ENCODE assay signal across 9 cellular contexts in the genomic region with DNA sequence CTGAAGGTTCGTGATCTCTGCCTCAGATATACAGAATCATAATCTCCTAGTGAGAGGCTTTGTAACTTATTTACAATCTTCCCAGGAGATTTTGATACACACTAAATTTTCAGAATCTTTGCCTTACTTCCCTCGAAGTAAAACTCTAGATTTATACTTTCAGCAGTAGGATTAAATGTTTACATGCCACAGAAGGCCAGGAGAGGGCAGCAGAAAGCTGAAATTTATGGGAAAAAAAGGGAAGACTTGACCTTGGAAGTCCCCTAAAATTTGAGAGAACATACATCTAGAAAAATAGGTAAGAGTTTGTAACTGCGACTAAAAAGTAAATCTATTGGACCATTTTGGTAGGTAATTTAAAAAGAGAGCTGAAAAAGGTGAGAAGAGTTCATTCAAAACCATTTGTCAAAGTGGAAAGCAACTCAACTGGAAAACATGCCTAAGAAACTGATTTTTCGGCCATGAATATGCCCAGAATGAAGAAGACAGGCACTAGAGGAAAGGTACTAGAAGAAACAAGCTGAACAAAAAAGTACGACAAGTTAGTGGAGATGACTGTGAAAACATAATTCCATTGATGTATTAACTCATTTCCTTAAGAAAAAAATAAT.
DNase-seq lines count a peak whose midpoint lies in the region; ATAC-seq, FAIRE-seq and TF ChIP-seq lines count a peak whose summit lies in the region.
"Had no signal": no experiment of that assay in that cellular context is flagged by ENCODE, and none has a peak within 500 bp of the region (broad histone marks: within the 10 kb centered on the region; RNA-seq: fewer than 3 reads in every experiment).

No MANE protein-coding gene starts in this region.

- H3K27ac ChIP-seq in A549 = no peak overlapping the region

- no peak for ATAC-seq in A549
- no peak for ATAC-seq in GM21367 (IDR thresholded peaks at IDR 0.05; ENCODE audit: unreplicated experiment)
- ATAC-seq in HG03280 (IDR thresholded peaks at IDR 0.05; ENCODE audit: unreplicated experiment) = no peak
- ATAC-seq in Right ventricle myocardium superior (ENCODE audit: poor library complexity) = no peak

- POLR2A ChIA-PET in A549 (lab: Yijun Ruan, JAX) = no interaction called here

- no peaks in the 10 kb centered on the region; the same call in 2 of the 3 replicates for H3K9me3 ChIP-seq in A549

- in situ Hi-C loops in GM13977 (cut with MboI; ENCODE audit: low pct_unique_long_range_greater_than_20kb, low sequenced_read_pairs, unreplicated experiment) = loop anchor here (25.0 kb wide), 1 partner anchor 470 kb away; no protein-coding TSS in a partner anchor

- no peak overlapping the region for H3K4me2 ChIP-seq in A549

- TF ChIP-seq RAD21 in A549 (conservative IDR thresholded peaks at IDR 0.05 in 1 of 2, IDR thresholded peaks at IDR 0.05 in 1 of 2) = peak in 1 of 2 experiments; percentile 42; a peak in 2 of 5 replicates

- no peaks in the 10 kb centered on the region for H3K4me1 ChIP-seq in A549

- no peak for TF ChIP-seq EP300 in A549 (IDR thresholded peaks at IDR 0.05)

- peak in 1 of 2 experiments; percentile 3 for DNase-seq in A549 (ENCODE audit: low read depth in 1 of 2, low spot score in 1 of 2)
- DNase-seq in GM13977 (ENCODE audit: low spot score) = peak; percentile 8
- DNase-seq in OCI-M1 (lab: John Stamatoyannopoulos, UW) = peak; percentile 63
- DNase-seq in foreskin fibroblast = peak; percentile 0 to 8
- DNase-seq in superior temporal gyrus (ENCODE audit: extremely low spot score) = peak; percentile 74
- no peak for DNase-seq in Right ventricle myocardium superior

- intact Hi-C loops in Right ventricle myocardium superior (cut with DNase I) = no loop called here

- no peak for TF ChIP-seq POLR2A in A549 (IDR thresholded peaks at IDR 0.05; ENCODE audit: low read length)

- FAIRE-seq in A549 (lab: Jason Lieb, UNC) = no peak
- FAIRE-seq: colon had no signal

- 4% methylated on average over 5 of the region's 5 CpGs for WGBS in A549 (ENCODE audit: missing lambda C conversion rate)

- CTCF ChIA-PET in A549 (lab: Yijun Ruan, JAX) = no interaction called here

- H3K4me3 ChIP-seq in A549 (no peak overlapping the region), foreskin fibroblast (ENCODE audit: low read depth in 1 of 2, low read length in 2 of 2) (no peak overlapping the region)

- TF ChIP-seq CTCF in A549 (IDR thresholded peaks at IDR 0.05) (peak; percentile 29; the same call in 2 of the 3 replicates), GM13977 (IDR thresholded peaks at IDR 0.05; ENCODE audit: extremely low read depth, insufficient read depth, missing control alignments) (peak; percentile 66), foreskin fibroblast (IDR thresholded peaks at IDR 0.05; ENCODE audit: low read depth, low read length) (no peak)

TF ChIP-seq in A549, 52 proteins besides CTCF, POLR2A, EP300 and RAD21:
- TF ChIP-seq SMC3 (IDR thresholded peaks at IDR 0.05) (0 out of 3 replicates have a peak, but pooled peaks have one; percentile 20), EHMT2 (IDR thresholded peaks at IDR 0.05; ENCODE audit: low read depth) (no peak)
TF ChIP-seq in A549: peak in this region for 1.
